ENCODE assay signal across 28 cellular contexts in the genomic region with DNA sequence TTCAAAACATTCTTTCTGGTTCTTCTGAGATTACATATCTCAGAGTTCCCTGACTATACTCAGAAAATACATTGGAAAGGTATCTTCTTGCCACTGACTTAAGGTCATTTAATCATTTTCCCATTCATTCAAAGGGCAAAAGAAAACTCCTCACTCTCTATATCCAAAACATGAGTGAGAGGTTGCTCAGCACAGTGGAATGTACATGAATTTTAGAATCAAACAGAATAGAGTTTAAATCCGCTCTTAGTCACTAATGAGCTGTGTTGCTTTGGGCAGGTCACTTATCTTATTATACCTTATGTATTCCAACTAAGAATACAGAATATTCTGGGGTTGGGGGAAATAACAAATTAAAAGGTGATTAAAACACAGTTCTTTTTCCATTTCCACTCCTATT.
"Had no signal": no experiment of that assay in that cellular context is flagged by ENCODE, and none has a peak within 500 bp of the region (broad histone marks: within the 10 kb centered on the region; RNA-seq: fewer than 3 reads in every experiment).

No MANE protein-coding gene starts in this region.

- DNase-seq: activated CD4-positive, alpha-beta T cell treated with anti-CD3 and anti-CD28 coated beads for 48 hours; activated CD4-positive, alpha-beta T cell treated with anti-CD3 and anti-CD28 coated beads, Interleukin-2, amount 50 U/mL, for 48 hours; activated CD8-positive, alpha-beta memory T cell treated with anti-CD3 and anti-CD28 coated beads for 24 hours; activated effector memory CD4-positive, alpha-beta T cell treated with Interleukin-2 at 50 U/mL for 16 hours; activated naive CD4-positive, alpha-beta T cell treated with Interleukin-2 at 50 U/mL for 16 hours; activated naive CD8-positive, alpha-beta T cell treated with anti-CD3 and anti-CD28 coated beads for 36 hours; adrenal gland; central memory CD4-positive, alpha-beta T cell; endodermal cell; head of caudate nucleus; hippocampal formation; left cardiac atrium; left ventricle myocardium superior; mucosa of descending colon; ovary; psoas muscle; stimulated activated CD4-positive, alpha-beta T cell treated with anti-CD3 and anti-CD28 coated beads, Interleukin-2, amount 100 ng/mL, for 48 hours; stimulated activated naive CD4-positive, alpha-beta T cell treated with Interleukin-2 at 50 U/mL for 16 hours; SW 1271; T-helper 9 cell; WERI-Rb-1 had no signal

- H3K27ac ChIP-seq: adrenal gland, ascending aorta, breast epithelium, esophagus muscularis mucosa, gastroesophageal sphincter, neutrophil, ovary, psoas muscle, right atrium auricular region, tibial nerve, WERI-Rb-1 had no signal

- H3K4me1 ChIP-seq: adrenal gland, ascending aorta, breast epithelium, esophagus muscularis mucosa, gastroesophageal sphincter, psoas muscle, right atrium auricular region, tibial nerve had no signal

- H3K27me3 ChIP-seq: adrenal gland, ascending aorta, breast epithelium, esophagus muscularis mucosa, gastroesophageal sphincter, neutrophil, ovary, right atrium auricular region, tibial nerve had no signal

- H3K4me3 ChIP-seq: adrenal gland, ascending aorta, breast epithelium, esophagus muscularis mucosa, gastroesophageal sphincter, mucosa of descending colon, ovary, psoas muscle, right atrium auricular region, tibial nerve had no signal

- H3K9me3 ChIP-seq: adrenal gland, ascending aorta, breast epithelium, esophagus muscularis mucosa, gastroesophageal sphincter, mucosa of descending colon, neutrophil, ovary, psoas muscle, right atrium auricular region, tibial nerve had no signal

- H3K36me3 ChIP-seq: adrenal gland, ascending aorta, breast epithelium, esophagus muscularis mucosa, gastroesophageal sphincter, neutrophil, ovary, right atrium auricular region, tibial nerve, WERI-Rb-1 had no signal
